In genomic region chr2:220076734-220077133, GRCh38 we compare ENCODE assay signal across 9 cellular contexts.
DNase-seq lines count a peak whose midpoint lies in the region; ATAC-seq lines count a peak whose summit lies in the region.
"Had no signal": no experiment of that assay in that cellular context is flagged by ENCODE, and none has a peak within 500 bp of the region (broad histone marks: within the 10 kb centered on the region; RNA-seq: fewer than 3 reads in every experiment).

No MANE protein-coding gene starts in this region.

- no peaks in the 10 kb centered on the region for H3K4me1 ChIP-seq in effector memory CD4-positive, alpha-beta T cell (ENCODE audit: control insufficient read depth, insufficient read depth, low read length, poor library complexity, severe bottlenecking)

- H3K9me3 ChIP-seq in effector memory CD4-positive, alpha-beta T cell (ENCODE audit: control insufficient read depth, low read length), result no peaks in the 10 kb centered on the region

- no peak overlapping the region for H3K27ac ChIP-seq in effector memory CD4-positive, alpha-beta T cell (ENCODE audit: insufficient read depth, low read length, poor library complexity, severe bottlenecking)

- in situ Hi-C loops in SK-MEL-5 (cut with HindIII; ENCODE audit: low pct_unique_long_range_greater_than_20kb, low sequenced_read_pairs), result no loop called here

- no peak for ATAC-seq in GM19455 (IDR thresholded peaks at IDR 0.05; ENCODE audit: unreplicated experiment)

- no peak overlapping the region for H3K4me3 ChIP-seq in effector memory CD4-positive, alpha-beta T cell (ENCODE audit: insufficient read depth, low read depth, low read length, poor library complexity, severe bottlenecking)

- peak; percentile 67 for DNase-seq in GM03348 (ENCODE audit: low spot score)
- DNase-seq in SK-MEL-5 (ENCODE audit: low read depth, low spot score), result peak; percentile 2
- DNase-seq in fibroblast of the conjunctiva (ENCODE audit: low read depth), result peak; percentile 93
- DNase-seq in retina, result peak; percentile 45
- DNase-seq in NAMALWA (ENCODE audit: low spot score), result no peak
- DNase-seq in germinal center (ENCODE audit: low spot score), result no peak
- DNase-seq in effector memory CD4-positive, alpha-beta T cell, result no peak
- DNase-seq: activated T-cell treated with anti-CD3 and anti-CD28 coated beads, Interleukin-2, amount 50 U/mL, for 24 hours had no signal

- no peaks in the 10 kb centered on the region for H3K27me3 ChIP-seq in effector memory CD4-positive, alpha-beta T cell (replicated peaks; ENCODE audit: control insufficient read depth, insufficient read depth, low read length, poor library complexity, severe bottlenecking)

- no peaks in the 10 kb centered on the region for H3K36me3 ChIP-seq in effector memory CD4-positive, alpha-beta T cell (ENCODE audit: control insufficient read depth, insufficient read depth, low read length)

Comparison
In these comparisons a context has a peak if more than half of its experiments do, and no peak if none do; other contexts are left out.
1. DNase-seq: peak in GM03348 (single experiment), SK-MEL-5 (single experiment), fibroblast of the conjunctiva (single experiment) and retina (single experiment); none in NAMALWA (single experiment), germinal center (single experiment) and effector memory CD4-positive, alpha-beta T cell (0 of 3).